11 cellular contexts compared by ENCODE assay signal in genomic region chr2:56449449-56449860, GRCh38.
DNase-seq lines count a peak whose midpoint lies in the region; ATAC-seq and TF ChIP-seq lines count a peak whose summit lies in the region.
"Had no signal": no experiment of that assay in that cellular context is flagged by ENCODE, and none has a peak within 500 bp of the region (broad histone marks: within the 10 kb centered on the region; RNA-seq: fewer than 3 reads in every experiment).

No MANE protein-coding gene starts in this region.

- no peak for TF ChIP-seq EP300 in stomach (IDR thresholded peaks at IDR 0.05)

- 9% methylated on average over 2 of the region's 2 CpGs for WGBS in liver
- 10 to 26% (median 23%) methylated on average over 2 of the region's 2 CpGs for WGBS in stomach, 5 donors

- intact Hi-C loops in stomach (cut with DNase I; ENCODE audit: low total_unique reads) = no loop called here
- intact Hi-C loops in CD8-positive, alpha-beta T cell (cut with DNase I, micrococcal nuclease) = no loop called here
- intact Hi-C loops in left ventricle myocardium superior (cut with micrococcal nuclease) = no loop called here

- H3K4me1 ChIP-seq in liver (ENCODE audit: control insufficient read depth in 4 of 4, insufficient read depth in 4 of 4, low read length in 3 of 4) (peaks cover 0 to 15% (median 11%) of the 10 kb centered on the region in 4 donors), stomach (peaks cover 4 to 16% (median 10%) of the 10 kb centered on the region in 4 donors), HAP-1 (no peaks in the 10 kb centered on the region)
- no peaks in the 10 kb centered on the region for H3K4me1 ChIP-seq in CD8-positive, alpha-beta T cell (ENCODE audit: insufficient read depth, low read length)

- no peaks in the 10 kb centered on the region for H3K4me1 Mint-ChIP-seq in CD8-positive, alpha-beta T cell (ENCODE audit: low read depth)
- H3K4me1 Mint-ChIP-seq: CD4-positive, CD25-positive, alpha-beta regulatory T cell had no signal

- H3K27ac ChIP-seq in caudate nucleus (ENCODE audit: low read depth, low read length) = peak overlapping the region; percentile 3
- H3K27ac ChIP-seq in liver (ENCODE audit: low read depth in 1 of 2, low read length in 2 of 2) = peak overlapping the region in 1 of 2 donors; percentile 44
- H3K27ac ChIP-seq in stomach = peak overlapping the region in 3 of 5 donors; percentile 18 to 59 (median 32)
- no peak overlapping the region for H3K27ac ChIP-seq in CD8-positive, alpha-beta T cell (ENCODE audit: low read depth, low read length)

- POLR2A ChIA-PET in CD8-positive, alpha-beta T cell (lab: Charles Lee) = no interaction called here

- H3K36me3 ChIP-seq in liver (ENCODE audit: control insufficient read depth in 4 of 4, insufficient read depth in 3 of 4, low read depth in 1 of 4, low read length in 3 of 4) (no peaks in the 10 kb centered on the region), stomach (no peaks in the 10 kb centered on the region), HAP-1 (replicated peaks) (no peaks in the 10 kb centered on the region)
- no peaks in the 10 kb centered on the region for H3K36me3 ChIP-seq in CD8-positive, alpha-beta T cell (ENCODE audit: insufficient read depth, low read length)

- H3K27me3 ChIP-seq in liver (ENCODE audit: control insufficient read depth in 4 of 4, insufficient read depth in 4 of 4, low read length in 3 of 4) (no peaks in the 10 kb centered on the region), stomach (no peaks in the 10 kb centered on the region), HAP-1 (ENCODE audit: low read depth) (no peaks in the 10 kb centered on the region)
- H3K27me3 ChIP-seq in CD8-positive, alpha-beta T cell (ENCODE audit: insufficient read depth, low read length) = no peaks in the 10 kb centered on the region

- H3K4me3 Mint-ChIP-seq in CD8-positive, alpha-beta T cell = no peak overlapping the region
- H3K4me3 Mint-ChIP-seq: CD4-positive, CD25-positive, alpha-beta regulatory T cell had no signal

- TF ChIP-seq RAD21 in liver (IDR thresholded peaks at IDR 0.05) = no peak

- no peak overlapping the region for H3K27ac Mint-ChIP-seq in CD8-positive, alpha-beta T cell
- H3K27ac Mint-ChIP-seq: CD4-positive, CD25-positive, alpha-beta regulatory T cell had no signal

- H3K9ac ChIP-seq in liver (ENCODE audit: low read depth in 1 of 2, low read length in 2 of 2) = no peak overlapping the region

- ATAC-seq in CD8-positive, alpha-beta T cell = no peak
- ATAC-seq in left ventricle myocardium superior = no peak

- H3K27me3 Mint-ChIP-seq in CD8-positive, alpha-beta T cell (ENCODE audit: low read depth) = no peaks in the 10 kb centered on the region
- H3K27me3 Mint-ChIP-seq: CD4-positive, CD25-positive, alpha-beta regulatory T cell had no signal

- no peaks in the 10 kb centered on the region for H3K36me3 Mint-ChIP-seq in CD8-positive, alpha-beta T cell
- H3K36me3 Mint-ChIP-seq: CD4-positive, CD25-positive, alpha-beta regulatory T cell had no signal

- H3K4me3 ChIP-seq in liver (ENCODE audit: low read depth in 1 of 3, low read length in 3 of 3) (peak overlapping the region in 2 of 3 donors; percentile 21 to 31), stomach (peak overlapping the region in 2 of 4 donors; percentile 6 to 14), HAP-1 (no peak overlapping the region)
- no peak overlapping the region for H3K4me3 ChIP-seq in CD8-positive, alpha-beta T cell (ENCODE audit: low read depth, low read length)

- no peaks in the 10 kb centered on the region for H3K9me3 ChIP-seq in liver (ENCODE audit: control insufficient read depth in 4 of 4, low read length in 3 of 4)
- H3K9me3 ChIP-seq in stomach = no peaks in the 10 kb centered on the region
- H3K9me3 ChIP-seq in CD8-positive, alpha-beta T cell (ENCODE audit: low read length) = no peaks in the 10 kb centered on the region
- no peaks in the 10 kb centered on the region for H3K9me3 ChIP-seq in HAP-1

- in situ Hi-C loops in HAP-1 (cut with MboI; ENCODE audit: low sequenced_read_pairs) = no loop called here

- H3K9me3 Mint-ChIP-seq in CD8-positive, alpha-beta T cell = peaks cover 13% of the 10 kb centered on the region

- CTCF ChIA-PET in CD8-positive, alpha-beta T cell (lab: Charles Lee) = no interaction called here

- no peak for TF ChIP-seq POLR2A in stomach (IDR thresholded peaks at IDR 0.05)

- peak; percentile 11 to 35 (median 19) for DNase-seq in NCI-H1417 (lab: John Stamatoyannopoulos, UW)
- no peak for DNase-seq in NCI-H1417 treated with DMSO at 0.1 percent for 48 hours (lab: John Stamatoyannopoulos, UW)
- no peak for DNase-seq in caudate nucleus (lab: John Stamatoyannopoulos, UW)
- no peak for DNase-seq in stomach
- no peak for DNase-seq in CD8-positive, alpha-beta T cell
- no peak for DNase-seq in HAP-1 (ENCODE audit: low spot score in 2 of 2)
- no peak for DNase-seq in left ventricle myocardium superior
- DNase-seq: 8988T; CD4-positive, CD25-positive, alpha-beta regulatory T cell; GDM1 had no signal

- TF ChIP-seq CTCF in liver (IDR thresholded peaks at IDR 0.05; ENCODE audit: low read depth, low read length, missing input control) (no peak), stomach (IDR thresholded peaks at IDR 0.05) (no peak)
- TF ChIP-seq CTCF in CD8-positive, alpha-beta T cell (IDR thresholded peaks at IDR 0.05) = no peak

TF ChIP-seq in liver, 16 proteins besides CTCF, POLR2A, EP300 and RAD21:
- TF ChIP-seq HNF4G (IDR thresholded peaks at IDR 0.05) = no peak
- TF ChIP-seq EGR1 (IDR thresholded peaks at IDR 0.05; ENCODE audit: low read depth in 2 of 2) = no peak
- TF ChIP-seq ATF3 (IDR thresholded peaks at IDR 0.05) = no peak
- TF ChIP-seq RXRA (IDR thresholded peaks at IDR 0.05) = no peak
- no peak for TF ChIP-seq SP1 (IDR thresholded peaks at IDR 0.05)
- TF ChIP-seq FOXA2 (IDR thresholded peaks at IDR 0.05) = peak; percentile 4

Comparison
In these comparisons a context has a peak if more than half of its experiments do, and no peak if none do; other contexts are left out.
1. DNase-seq: peak in NCI-H1417 (3 of 3); none in NCI-H1417 treated with DMSO at 0.1 percent for 48 hours (single experiment), caudate nucleus (0 of 61), stomach (single experiment), CD8-positive, alpha-beta T cell (0 of 7), HAP-1 (0 of 2) and left ventricle myocardium superior (single experiment).
2. H3K4me3 ChIP-seq: peak in liver (2 of 3); none in CD8-positive, alpha-beta T cell (single experiment) and HAP-1 (single experiment).